8 cellular contexts compared by ENCODE assay signal in the genomic region with DNA sequence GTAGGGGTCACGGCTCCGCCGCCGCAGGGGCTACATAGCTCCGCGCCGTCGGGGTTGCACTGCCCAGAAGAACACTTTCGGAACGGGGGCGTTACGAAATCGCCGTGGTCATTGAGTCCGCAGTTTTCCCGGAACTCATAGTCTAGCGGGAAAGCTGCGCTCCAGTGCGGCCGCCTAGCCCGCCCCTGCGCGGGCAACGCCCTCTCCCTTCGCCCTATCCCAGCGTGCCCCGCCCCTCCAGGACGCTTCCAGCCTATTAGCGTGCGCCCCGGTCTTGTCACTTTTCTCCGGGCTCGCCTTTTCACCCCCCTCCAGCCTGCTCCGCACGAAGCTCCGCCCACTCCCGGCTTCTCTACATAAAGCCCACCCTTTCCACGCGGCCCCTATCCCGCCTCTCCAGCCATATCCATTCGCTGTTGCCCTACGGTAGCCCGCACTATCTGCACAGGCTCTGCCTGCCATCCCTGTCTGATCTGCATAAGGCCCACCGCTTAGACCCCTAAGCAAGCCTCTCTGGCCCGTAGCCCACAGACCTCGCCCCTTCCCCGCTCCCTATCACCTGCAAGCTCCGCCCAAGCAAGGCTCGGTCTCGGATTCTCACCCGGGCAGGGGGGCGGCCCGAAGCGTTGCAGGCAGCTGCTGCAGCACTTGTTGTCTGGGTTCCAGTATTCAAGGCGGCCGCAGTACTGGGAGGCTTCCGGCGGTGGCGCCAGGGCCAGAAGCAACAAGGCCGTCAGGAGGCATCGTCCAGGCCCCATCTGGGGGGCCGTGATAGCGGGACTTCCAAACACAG.
A peak's percentile ranks its signal among the peaks of the same experiment; 100 is the strongest.
DNase-seq lines count a peak whose midpoint lies in the region; ATAC-seq lines count a peak whose summit lies in the region.

No MANE protein-coding gene starts in this region.

- DNase-seq in AG20443 (ENCODE audit: low spot score) (peak; percentile 98), NCI-H446 (lab: John Stamatoyannopoulos, UW) (peak; percentile 96 to 98), cerebellar cortex (ENCODE audit: low spot score) (peak; percentile 98), kidney tubule cell (ENCODE audit: low spot score) (peak; percentile 95)
- DNase-seq in stimulated activated CD4-positive, alpha-beta T cell treated with anti-CD3 and anti-CD28 coated beads, Interleukin-1b, Interleukin-23, amount 100 ng/mL, for 1 hour (ENCODE audit: low read depth in 2 of 2) = peak; percentile 80 to 86

- ATAC-seq in GM19035 (IDR thresholded peaks at IDR 0.05; ENCODE audit: unreplicated experiment) (peak; percentile 51), HG03354 (IDR thresholded peaks at IDR 0.05; ENCODE audit: poor library complexity, severe bottlenecking, unreplicated experiment) (peak; percentile 67)
- peak; percentile 67 to 68 for ATAC-seq in activated CD4-positive, CD25-positive, alpha-beta regulatory T cell treated with anti-CD3 and anti-CD28 coated beads, Interleukin-2, amount 50 U/mL, for 24 hours

Comparison
In these comparisons a context has a peak if more than half of its experiments do, and no peak if none do; other contexts are left out.
1. Peak in every context shown above with its lines: DNase-seq and ATAC-seq.